Comparison of ENCODE assay signal across 7 cellular contexts in genomic region chr2:190405995-190406394, GRCh38.
"Had no signal": no experiment of that assay in that cellular context is flagged by ENCODE, and none has a peak within 500 bp of the region (broad histone marks: within the 10 kb centered on the region; RNA-seq: fewer than 3 reads in every experiment).

No MANE protein-coding gene starts in this region.

- FAIRE-seq: HTR-8/SVneo had no signal

- H3K27ac ChIP-seq: HL-60, KMS-11 had no signal

- H3K4me3 Mint-ChIP-seq: IgD-negative memory B cell had no signal

- H3K9me3 Mint-ChIP-seq: IgD-negative memory B cell had no signal

- H3K27ac Mint-ChIP-seq: IgD-negative memory B cell had no signal

- H3K4me2 ChIP-seq: KMS-11 had no signal

- H3K36me3 Mint-ChIP-seq: IgD-negative memory B cell had no signal

- DNase-seq: IMR-90, KBM-7, KG1 had no signal

- H3K27me3 Mint-ChIP-seq: IgD-negative memory B cell had no signal

- H3K9ac ChIP-seq: KMS-11 had no signal
